Comparison of ENCODE assay signal across 1 cellular context in the genomic region with DNA sequence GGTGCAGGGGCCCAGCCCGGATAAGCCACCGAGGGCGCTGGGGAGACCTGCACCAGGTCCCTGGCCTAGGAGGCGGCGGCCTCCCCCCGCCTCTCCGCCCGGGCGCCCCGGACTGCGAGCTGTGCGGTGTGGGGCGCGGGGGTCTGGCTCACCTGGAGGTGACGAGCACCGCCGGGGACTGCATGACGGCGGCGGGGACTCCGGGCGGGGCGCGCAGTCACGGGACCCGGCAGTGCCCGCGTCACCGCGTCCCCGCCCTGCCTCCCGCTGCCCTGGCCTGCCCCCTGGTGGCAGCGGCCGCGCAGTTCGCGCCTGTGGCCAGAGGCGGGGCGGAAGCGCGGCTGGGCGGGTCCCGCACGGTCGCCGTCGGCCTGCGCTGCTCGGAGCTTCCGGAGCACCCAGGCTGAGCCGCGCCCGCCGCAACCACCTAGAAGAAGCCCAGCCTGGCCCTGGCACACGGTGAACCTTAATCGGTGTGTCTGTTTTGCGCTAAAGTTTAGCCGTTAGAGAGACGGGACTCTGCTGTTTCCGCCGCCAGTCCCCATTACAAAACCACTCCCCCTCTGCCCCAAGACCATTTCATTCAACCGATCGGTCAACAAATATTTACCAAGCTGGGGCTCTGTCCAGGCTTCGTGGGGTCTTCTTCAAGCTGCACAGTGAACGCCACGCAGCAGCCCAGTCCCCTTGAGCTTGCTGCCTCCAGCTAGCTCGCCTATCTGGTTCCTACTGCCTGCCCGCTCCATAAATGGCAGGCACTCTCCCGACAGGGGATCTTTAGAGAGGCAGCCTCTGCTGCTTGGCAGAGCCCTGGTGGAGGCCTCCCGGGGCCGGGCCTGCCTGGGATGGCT.
TF ChIP-seq lines count a peak whose summit lies in the region.

A gene with protein sequence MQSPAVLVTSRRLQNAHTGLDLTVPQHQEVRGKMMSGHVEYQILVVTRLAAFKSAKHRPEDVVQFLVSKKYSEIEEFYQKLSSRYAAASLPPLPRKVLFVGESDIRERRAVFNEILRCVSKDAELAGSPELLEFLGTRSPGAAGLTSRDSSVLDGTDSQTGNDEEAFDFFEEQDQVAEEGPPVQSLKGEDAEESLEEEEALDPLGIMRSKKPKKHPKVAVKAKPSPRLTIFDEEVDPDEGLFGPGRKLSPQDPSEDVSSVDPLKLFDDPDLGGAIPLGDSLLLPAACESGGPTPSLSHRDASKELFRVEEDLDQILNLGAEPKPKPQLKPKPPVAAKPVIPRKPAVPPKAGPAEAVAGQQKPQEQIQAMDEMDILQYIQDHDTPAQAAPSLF (minus strand): TSS at position 219 of the 851 bp plus-strand sequence. CDS start 35 bp downstream, at position 184.

TF ChIP-seq in HepG2, 621 proteins besides CTCF, POLR2A, EP300 and RAD21 (continued from another document and continues in another):
- TF ChIP-seq, protein P1, sequence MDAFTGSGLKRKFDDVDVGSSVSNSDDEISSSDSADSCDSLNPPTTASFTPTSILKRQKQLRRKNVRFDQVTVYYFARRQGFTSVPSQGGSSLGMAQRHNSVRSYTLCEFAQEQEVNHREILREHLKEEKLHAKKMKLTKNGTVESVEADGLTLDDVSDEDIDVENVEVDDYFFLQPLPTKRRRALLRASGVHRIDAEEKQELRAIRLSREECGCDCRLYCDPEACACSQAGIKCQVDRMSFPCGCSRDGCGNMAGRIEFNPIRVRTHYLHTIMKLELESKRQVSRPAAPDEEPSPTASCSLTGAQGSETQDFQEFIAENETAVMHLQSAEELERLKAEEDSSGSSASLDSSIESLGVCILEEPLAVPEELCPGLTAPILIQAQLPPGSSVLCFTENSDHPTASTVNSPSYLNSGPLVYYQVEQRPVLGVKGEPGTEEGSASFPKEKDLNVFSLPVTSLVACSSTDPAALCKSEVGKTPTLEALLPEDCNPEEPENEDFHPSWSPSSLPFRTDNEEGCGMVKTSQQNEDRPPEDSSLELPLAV (CRISPR knock-in tag; conservative IDR thresholded peaks at IDR 0.05; ENCODE audit: low read depth) = no peak
- TF ChIP-seq PHF5A (CRISPR knock-in tag; IDR thresholded peaks at IDR 0.05; ENCODE audit: low read depth, unreplicated experiment) = no peak
- TF ChIP-seq, protein P2, sequence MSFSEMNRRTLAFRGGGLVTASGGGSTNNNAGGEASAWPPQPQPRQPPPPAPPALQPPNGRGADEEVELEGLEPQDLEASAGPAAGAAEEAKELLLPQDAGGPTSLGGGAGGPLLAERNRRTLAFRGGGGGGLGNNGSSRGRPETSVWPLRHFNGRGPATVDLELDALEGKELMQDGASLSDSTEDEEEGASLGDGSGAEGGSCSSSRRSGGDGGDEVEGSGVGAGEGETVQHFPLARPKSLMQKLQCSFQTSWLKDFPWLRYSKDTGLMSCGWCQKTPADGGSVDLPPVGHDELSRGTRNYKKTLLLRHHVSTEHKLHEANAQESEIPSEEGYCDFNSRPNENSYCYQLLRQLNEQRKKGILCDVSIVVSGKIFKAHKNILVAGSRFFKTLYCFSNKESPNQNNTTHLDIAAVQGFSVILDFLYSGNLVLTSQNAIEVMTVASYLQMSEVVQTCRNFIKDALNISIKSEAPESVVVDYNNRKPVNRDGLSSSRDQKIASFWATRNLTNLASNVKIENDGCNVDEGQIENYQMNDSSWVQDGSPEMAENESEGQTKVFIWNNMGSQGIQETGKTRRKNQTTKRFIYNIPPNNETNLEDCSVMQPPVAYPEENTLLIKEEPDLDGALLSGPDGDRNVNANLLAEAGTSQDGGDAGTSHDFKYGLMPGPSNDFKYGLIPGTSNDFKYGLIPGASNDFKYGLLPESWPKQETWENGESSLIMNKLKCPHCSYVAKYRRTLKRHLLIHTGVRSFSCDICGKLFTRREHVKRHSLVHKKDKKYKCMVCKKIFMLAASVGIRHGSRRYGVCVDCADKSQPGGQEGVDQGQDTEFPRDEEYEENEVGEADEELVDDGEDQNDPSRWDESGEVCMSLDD (CRISPR knock-in tag; IDR thresholded peaks at IDR 0.05; ENCODE audit: borderline replicate concordance) = 0 out of 2 replicates have a peak, but pooled peaks have one; percentile 38
- peak; percentile 95 for TF ChIP-seq SPEN (CRISPR knock-in tag; IDR thresholded peaks at IDR 0.05; ENCODE audit: low read depth)
- no peak for TF ChIP-seq NCOA1 (CRISPR knock-in tag; IDR thresholded peaks at IDR 0.05)
- TF ChIP-seq KDM1A (CRISPR knock-in tag; IDR thresholded peaks at IDR 0.05) = no peak; the same call in none of the 2 replicates
- TF ChIP-seq ZNF558 (CRISPR knock-in tag; IDR thresholded peaks at IDR 0.05; ENCODE audit: borderline replicate concordance) = peak; percentile 62; the same call in 1 of the 2 replicates
- TF ChIP-seq ISL2 (CRISPR knock-in tag; IDR thresholded peaks at IDR 0.05) = no peak
- TF ChIP-seq CHD2 (IDR thresholded peaks at IDR 0.05; ENCODE audit: low read depth, low read length) = no peak; the same call in 1 of the 2 replicates
- TF ChIP-seq, protein P3, sequence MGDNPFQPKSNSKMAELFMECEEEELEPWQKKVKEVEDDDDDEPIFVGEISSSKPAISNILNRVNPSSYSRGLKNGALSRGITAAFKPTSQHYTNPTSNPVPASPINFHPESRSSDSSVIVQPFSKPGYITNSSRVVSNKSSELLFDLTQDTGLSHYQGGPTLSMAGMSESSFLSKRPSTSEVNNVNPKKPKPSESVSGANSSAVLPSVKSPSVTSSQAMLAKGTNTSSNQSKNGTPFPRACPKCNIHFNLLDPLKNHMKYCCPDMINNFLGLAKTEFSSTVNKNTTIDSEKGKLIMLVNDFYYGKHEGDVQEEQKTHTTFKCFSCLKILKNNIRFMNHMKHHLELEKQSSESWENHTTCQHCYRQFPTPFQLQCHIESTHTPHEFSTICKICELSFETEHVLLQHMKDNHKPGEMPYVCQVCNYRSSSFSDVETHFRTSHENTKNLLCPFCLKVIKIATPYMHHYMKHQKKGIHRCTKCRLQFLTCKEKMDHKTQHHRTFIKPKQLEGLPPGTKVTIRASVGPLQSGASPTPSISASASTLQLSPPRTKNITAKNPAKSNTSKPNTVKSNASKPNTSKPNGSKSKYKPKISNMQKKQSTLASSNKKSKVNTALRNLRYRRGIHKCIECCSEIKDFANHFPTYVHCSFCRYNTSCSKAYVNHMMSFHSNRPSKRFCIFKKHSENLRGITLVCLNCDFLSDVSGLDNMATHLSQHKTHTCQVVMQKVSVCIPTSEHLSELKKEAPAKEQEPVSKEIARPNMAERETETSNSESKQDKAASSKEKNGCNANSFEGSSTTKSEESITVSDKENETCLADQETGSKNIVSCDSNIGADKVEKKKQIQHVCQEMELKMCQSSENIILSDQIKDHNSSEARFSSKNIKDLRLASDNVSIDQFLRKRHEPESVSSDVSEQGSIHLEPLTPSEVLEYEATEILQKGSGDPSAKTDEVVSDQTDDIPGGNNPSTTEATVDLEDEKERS (CRISPR knock-in tag; IDR thresholded peaks at IDR 0.05) = peak; percentile 16; the same call in 1 of the 2 replicates
- no peak for TF ChIP-seq ZNF446 (CRISPR knock-in tag; IDR thresholded peaks at IDR 0.05)
- TF ChIP-seq, protein P4, sequence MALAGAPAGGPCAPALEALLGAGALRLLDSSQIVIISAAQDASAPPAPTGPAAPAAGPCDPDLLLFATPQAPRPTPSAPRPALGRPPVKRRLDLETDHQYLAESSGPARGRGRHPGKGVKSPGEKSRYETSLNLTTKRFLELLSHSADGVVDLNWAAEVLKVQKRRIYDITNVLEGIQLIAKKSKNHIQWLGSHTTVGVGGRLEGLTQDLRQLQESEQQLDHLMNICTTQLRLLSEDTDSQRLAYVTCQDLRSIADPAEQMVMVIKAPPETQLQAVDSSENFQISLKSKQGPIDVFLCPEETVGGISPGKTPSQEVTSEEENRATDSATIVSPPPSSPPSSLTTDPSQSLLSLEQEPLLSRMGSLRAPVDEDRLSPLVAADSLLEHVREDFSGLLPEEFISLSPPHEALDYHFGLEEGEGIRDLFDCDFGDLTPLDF (CRISPR knock-in tag; IDR thresholded peaks at IDR 0.05) = peak; percentile 55; the same call in 1 of the 2 replicates
- no peak for TF ChIP-seq ZNF570 (CRISPR knock-in tag; IDR thresholded peaks at IDR 0.05; ENCODE audit: borderline replicate concordance)
- TF ChIP-seq ZEB1 (IDR thresholded peaks at IDR 0.05; ENCODE audit: insufficient replicate concordance, low read depth) = no peak
- TF ChIP-seq SOX5 (CRISPR knock-in tag; IDR thresholded peaks at IDR 0.05; ENCODE audit: borderline replicate concordance) = 0 out of 2 replicates have a peak, but pooled peaks have one; percentile 52
- TF ChIP-seq ZNF790 (CRISPR knock-in tag; IDR thresholded peaks at IDR 0.05; ENCODE audit: borderline replicate concordance) = no peak
- no peak for TF ChIP-seq SUZ12 (IDR thresholded peaks at IDR 0.05; ENCODE audit: low read depth, low read length)
- TF ChIP-seq ZNF136 (CRISPR knock-in tag; IDR thresholded peaks at IDR 0.05; ENCODE audit: low read depth) = peak; percentile 66; the same call in 1 of the 2 replicates
- peak; percentile 78; the same call in 1 of the 2 replicates for TF ChIP-seq NFKB2 (CRISPR knock-in tag; IDR thresholded peaks at IDR 0.05; ENCODE audit: borderline replicate concordance)
- TF ChIP-seq, protein P5, sequence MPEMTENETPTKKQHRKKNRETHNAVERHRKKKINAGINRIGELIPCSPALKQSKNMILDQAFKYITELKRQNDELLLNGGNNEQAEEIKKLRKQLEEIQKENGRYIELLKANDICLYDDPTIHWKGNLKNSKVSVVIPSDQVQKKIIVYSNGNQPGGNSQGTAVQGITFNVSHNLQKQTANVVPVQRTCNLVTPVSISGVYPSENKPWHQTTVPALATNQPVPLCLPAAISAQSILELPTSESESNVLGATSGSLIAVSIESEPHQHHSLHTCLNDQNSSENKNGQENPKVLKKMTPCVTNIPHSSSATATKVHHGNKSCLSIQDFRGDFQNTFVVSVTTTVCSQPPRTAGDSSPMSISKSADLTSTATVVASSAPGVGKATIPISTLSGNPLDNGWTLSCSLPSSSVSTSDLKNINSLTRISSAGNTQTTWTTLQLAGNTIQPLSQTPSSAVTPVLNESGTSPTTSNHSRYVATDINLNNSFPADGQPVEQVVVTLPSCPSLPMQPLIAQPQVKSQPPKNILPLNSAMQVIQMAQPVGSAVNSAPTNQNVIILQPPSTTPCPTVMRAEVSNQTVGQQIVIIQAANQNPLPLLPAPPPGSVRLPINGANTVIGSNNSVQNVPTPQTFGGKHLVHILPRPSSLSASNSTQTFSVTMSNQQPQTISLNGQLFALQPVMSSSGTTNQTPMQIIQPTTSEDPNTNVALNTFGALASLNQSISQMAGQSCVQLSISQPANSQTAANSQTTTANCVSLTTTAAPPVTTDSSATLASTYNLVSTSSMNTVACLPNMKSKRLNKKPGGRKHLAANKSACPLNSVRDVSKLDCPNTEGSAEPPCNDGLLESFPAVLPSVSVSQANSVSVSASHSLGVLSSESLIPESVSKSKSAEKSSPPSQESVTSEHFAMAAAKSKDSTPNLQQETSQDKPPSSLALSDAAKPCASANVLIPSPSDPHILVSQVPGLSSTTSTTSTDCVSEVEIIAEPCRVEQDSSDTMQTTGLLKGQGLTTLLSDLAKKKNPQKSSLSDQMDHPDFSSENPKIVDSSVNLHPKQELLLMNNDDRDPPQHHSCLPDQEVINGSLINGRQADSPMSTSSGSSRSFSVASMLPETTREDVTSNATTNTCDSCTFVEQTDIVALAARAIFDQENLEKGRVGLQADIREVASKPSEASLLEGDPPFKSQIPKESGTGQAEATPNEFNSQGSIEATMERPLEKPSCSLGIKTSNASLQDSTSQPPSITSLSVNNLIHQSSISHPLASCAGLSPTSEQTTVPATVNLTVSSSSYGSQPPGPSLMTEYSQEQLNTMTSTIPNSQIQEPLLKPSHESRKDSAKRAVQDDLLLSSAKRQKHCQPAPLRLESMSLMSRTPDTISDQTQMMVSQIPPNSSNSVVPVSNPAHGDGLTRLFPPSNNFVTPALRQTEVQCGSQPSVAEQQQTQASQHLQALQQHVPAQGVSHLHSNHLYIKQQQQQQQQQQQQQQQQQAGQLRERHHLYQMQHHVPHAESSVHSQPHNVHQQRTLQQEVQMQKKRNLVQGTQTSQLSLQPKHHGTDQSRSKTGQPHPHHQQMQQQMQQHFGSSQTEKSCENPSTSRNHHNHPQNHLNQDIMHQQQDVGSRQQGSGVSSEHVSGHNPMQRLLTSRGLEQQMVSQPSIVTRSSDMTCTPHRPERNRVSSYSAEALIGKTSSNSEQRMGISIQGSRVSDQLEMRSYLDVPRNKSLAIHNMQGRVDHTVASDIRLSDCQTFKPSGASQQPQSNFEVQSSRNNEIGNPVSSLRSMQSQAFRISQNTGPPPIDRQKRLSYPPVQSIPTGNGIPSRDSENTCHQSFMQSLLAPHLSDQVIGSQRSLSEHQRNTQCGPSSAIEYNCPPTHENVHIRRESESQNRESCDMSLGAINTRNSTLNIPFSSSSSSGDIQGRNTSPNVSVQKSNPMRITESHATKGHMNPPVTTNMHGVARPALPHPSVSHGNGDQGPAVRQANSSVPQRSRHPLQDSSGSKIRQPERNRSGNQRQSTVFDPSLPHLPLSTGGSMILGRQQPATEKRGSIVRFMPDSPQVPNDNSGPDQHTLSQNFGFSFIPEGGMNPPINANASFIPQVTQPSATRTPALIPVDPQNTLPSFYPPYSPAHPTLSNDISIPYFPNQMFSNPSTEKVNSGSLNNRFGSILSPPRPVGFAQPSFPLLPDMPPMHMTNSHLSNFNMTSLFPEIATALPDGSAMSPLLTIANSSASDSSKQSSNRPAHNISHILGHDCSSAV (CRISPR knock-in tag; IDR thresholded peaks at IDR 0.05; ENCODE audit: borderline replicate concordance) = 0 out of 2 replicates have a peak, but pooled peaks have one; percentile 76
- TF ChIP-seq JDP2 (CRISPR knock-in tag; IDR thresholded peaks at IDR 0.05; ENCODE audit: borderline replicate concordance) = no peak
- no peak for TF ChIP-seq ISX (CRISPR knock-in tag; conservative IDR thresholded peaks at IDR 0.05)
- TF ChIP-seq ZNF768 (CRISPR knock-in tag; IDR thresholded peaks at IDR 0.05) = 0 out of 2 replicates have a peak, but pooled peaks have one; percentile 15
- TF ChIP-seq, protein P6, sequence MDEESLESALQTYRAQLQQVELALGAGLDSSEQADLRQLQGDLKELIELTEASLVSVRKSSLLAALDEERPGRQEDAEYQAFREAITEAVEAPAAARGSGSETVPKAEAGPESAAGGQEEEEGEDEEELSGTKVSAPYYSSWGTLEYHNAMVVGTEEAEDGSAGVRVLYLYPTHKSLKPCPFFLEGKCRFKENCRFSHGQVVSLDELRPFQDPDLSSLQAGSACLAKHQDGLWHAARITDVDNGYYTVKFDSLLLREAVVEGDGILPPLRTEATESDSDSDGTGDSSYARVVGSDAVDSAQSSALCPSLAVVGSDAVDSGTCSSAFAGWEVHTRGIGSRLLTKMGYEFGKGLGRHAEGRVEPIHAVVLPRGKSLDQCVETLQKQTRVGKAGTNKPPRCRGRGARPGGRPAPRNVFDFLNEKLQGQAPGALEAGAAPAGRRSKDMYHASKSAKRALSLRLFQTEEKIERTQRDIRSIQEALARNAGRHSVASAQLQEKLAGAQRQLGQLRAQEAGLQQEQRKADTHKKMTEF (CRISPR knock-in tag; IDR thresholded peaks at IDR 0.05) = peak; percentile 90
- TF ChIP-seq ZNF484 (CRISPR knock-in tag; IDR thresholded peaks at IDR 0.05; ENCODE audit: borderline replicate concordance, low read depth) = no peak
- TF ChIP-seq ZSCAN31 (CRISPR knock-in tag; IDR thresholded peaks at IDR 0.05; ENCODE audit: low read depth) = peak; percentile 96
- peak; percentile 96 for TF ChIP-seq ZFP82 (CRISPR knock-in tag; IDR thresholded peaks at IDR 0.05; ENCODE audit: borderline replicate concordance)
- TF ChIP-seq ZNF547 (CRISPR knock-in tag; IDR thresholded peaks at IDR 0.05) = peak; percentile 95
- peak; percentile 73 for TF ChIP-seq ZNF543 (CRISPR knock-in tag; IDR thresholded peaks at IDR 0.05)
- TF ChIP-seq U2AF1 (optimal IDR thresholded peaks at IDR 0.05; ENCODE audit: low read depth, low read length) = peak; percentile 95
- TF ChIP-seq HNF4A (CRISPR knock-in tag; IDR thresholded peaks at IDR 0.05) = no peak
- no peak for TF ChIP-seq DPF2 (CRISPR knock-in tag; IDR thresholded peaks at IDR 0.05; ENCODE audit: borderline replicate concordance, low read depth)
- TF ChIP-seq TCF12 (IDR thresholded peaks at IDR 0.05) = no peak
- peak; percentile 90 for TF ChIP-seq TCF12 (CRISPR knock-in tag; IDR thresholded peaks at IDR 0.05)
- TF ChIP-seq ZNF264 (CRISPR knock-in tag; IDR thresholded peaks at IDR 0.05) = peak; percentile 87; the same call in 1 of the 2 replicates
- peak; percentile 62 for TF ChIP-seq MED8 (CRISPR knock-in tag; IDR thresholded peaks at IDR 0.05; ENCODE audit: insufficient replicate concordance)
